Comparison of ENCODE assay signal across 8 cellular contexts in the genomic region with DNA sequence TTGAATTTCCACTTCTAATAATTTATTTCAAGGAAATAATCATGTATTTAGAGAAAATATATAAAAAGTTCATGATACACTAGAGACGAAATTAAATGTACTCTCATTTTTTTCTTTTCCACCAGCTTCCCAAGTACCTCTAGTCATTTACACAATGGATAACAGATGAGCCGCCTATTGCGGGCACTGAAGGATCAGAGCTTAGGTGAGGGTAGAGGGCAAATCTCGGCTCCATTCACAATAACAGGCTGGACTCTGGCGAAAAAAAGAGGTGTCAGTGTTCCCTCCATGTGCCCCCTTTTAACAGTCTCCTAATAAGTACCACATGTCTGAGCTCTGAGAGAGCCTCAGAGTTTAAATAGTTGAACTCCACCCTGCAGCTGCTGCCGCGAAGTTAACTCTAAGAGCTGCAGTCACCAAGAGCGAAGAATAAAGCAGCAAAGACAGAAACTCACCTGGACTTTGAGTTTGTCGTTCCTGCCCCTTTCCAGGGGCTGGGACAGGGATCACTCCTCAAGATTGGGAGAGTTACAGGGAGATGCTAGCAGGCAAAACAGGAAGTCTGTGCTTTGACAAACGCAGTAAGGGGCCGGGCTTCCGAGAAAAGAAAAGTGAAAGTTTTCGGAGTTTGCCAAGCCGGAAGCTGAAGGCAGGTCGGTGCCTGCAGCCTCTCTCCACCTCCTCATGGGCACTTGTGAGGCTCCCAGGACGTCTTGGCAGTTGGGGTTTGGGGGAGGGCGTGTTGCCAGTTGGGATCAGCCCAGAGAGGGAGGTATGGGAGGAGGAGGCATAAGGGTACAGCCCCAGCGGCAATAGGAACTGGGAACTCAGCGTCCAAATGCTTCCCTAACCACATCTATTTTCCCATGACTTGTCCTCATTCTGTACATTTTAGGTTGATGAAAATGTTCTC. TPM values are rescaled to one million over a fixed set of nuclear protein-coding genes. Genes with fewer than 3 reads are reported as not detected.
DNase-seq lines count a peak whose midpoint lies in the region; ATAC-seq and TF ChIP-seq lines count a peak whose summit lies in the region.

A gene (minus strand): TSS at position 566 of the 913 bp plus-strand sequence. CDS start 3,057 bp downstream, outside the sequence.

- DNase-seq in GF-D8 (lab: John Stamatoyannopoulos, UW): peak; percentile 63
- DNase-seq in H7: peak; percentile 30
- peak; percentile 95 for DNase-seq in MG63
- peak; percentile 49 for DNase-seq in WTC11 (ENCODE audit: low spot score)
- DNase-seq in caudate nucleus (lab: John Stamatoyannopoulos, UW): peak in 51 of 61 donors; percentile 6 to 71 (median 33)
- DNase-seq in islet precursor cell: peak; percentile 82
- peak; percentile 70 to 73 (median 73) for DNase-seq in stimulated activated CD4-positive, alpha-beta T cell treated with anti-CD3 and anti-CD28 coated beads, Interleukin-12 subunit alpha, Interleukin-12 subunit beta, amount 100 ng/mL, for 48 hours (ENCODE audit: low read depth in 2 of 3, low spot score in 1 of 3)
- no peak for DNase-seq in NCI-H526 (lab: John Stamatoyannopoulos, UW)

- no peaks in the 10 kb centered on the region for H3K36me3 Mint-ChIP-seq in WTC11

- H3K27ac ChIP-seq in caudate nucleus (ENCODE audit: low read depth, low read length): peak within 1 kb of the TSS; percentile 71

- peaks cover 14% of the 10 kb centered on the region for H3K4me1 Mint-ChIP-seq in WTC11

- POLR2A ChIA-PET in WTC11 (lab: Charles Lee): no interaction called here

- TF ChIP-seq CTCF in WTC11 (IDR thresholded peaks at IDR 0.05): no peak

- CTCF ChIA-PET in WTC11 (lab: Charles Lee): interaction anchor here (1.0 to 1.8 kb wide), 2 partner anchors 60 to 152 kb away, joined by 5 to 7 read pairs; a partner anchor contains a TSS

- H3K4me3 ChIP-seq in H7 (ENCODE audit: insufficient read depth, low read depth, low read length) (peak within 1 kb of the TSS; percentile 28), MG63 (peak within 1 kb of the TSS; percentile 65)

- ATAC-seq in WTC11: peak; percentile 92

- peak within 1 kb of the TSS; percentile 71 for H3K4me3 Mint-ChIP-seq in WTC11

- H3K27ac Mint-ChIP-seq in WTC11: peak within 1 kb of the TSS; percentile 91

- H3K9me3 ChIP-seq in MG63: no peaks in the 10 kb centered on the region

- no peaks in the 10 kb centered on the region for H3K9me3 Mint-ChIP-seq in WTC11

- H3K36me3 ChIP-seq in H7 (replicated peaks; ENCODE audit: control insufficient read depth, insufficient read depth, low read length): no peaks in the 10 kb centered on the region
- H3K36me3 ChIP-seq in MG63: peaks cover 9% of the 10 kb centered on the region

- no peaks in the 10 kb centered on the region for H3K27me3 Mint-ChIP-seq in WTC11 (ENCODE audit: low read depth)

- no peaks in the 10 kb centered on the region for H3K27me3 ChIP-seq in H7 (ENCODE audit: control insufficient read depth, insufficient read depth, low read length)
- no peaks in the 10 kb centered on the region for H3K27me3 ChIP-seq in MG63

TF ChIP-seq in WTC11, 78 proteins besides CTCF, POLR2A, EP300 and RAD21:
- TF ChIP-seq GTF2I (CRISPR knock-in tag; conservative IDR thresholded peaks at IDR 0.05): no peak
- TF ChIP-seq ETV6 (CRISPR knock-in tag; IDR thresholded peaks at IDR 0.05): peak; percentile 77; the same call in 1 of the 2 replicates
- 0 out of 2 replicates have a peak, but pooled peaks have one; percentile 30 for TF ChIP-seq FOXK1 (CRISPR knock-in tag; IDR thresholded peaks at IDR 0.05)
- peak; percentile 33; the same call in 1 of the 2 replicates for TF ChIP-seq GABPB1 (CRISPR knock-in tag; IDR thresholded peaks at IDR 0.05)
- TF ChIP-seq CBFB (CRISPR knock-in tag; IDR thresholded peaks at IDR 0.05; ENCODE audit: low read depth): no peak
- TF ChIP-seq, protein P1, sequence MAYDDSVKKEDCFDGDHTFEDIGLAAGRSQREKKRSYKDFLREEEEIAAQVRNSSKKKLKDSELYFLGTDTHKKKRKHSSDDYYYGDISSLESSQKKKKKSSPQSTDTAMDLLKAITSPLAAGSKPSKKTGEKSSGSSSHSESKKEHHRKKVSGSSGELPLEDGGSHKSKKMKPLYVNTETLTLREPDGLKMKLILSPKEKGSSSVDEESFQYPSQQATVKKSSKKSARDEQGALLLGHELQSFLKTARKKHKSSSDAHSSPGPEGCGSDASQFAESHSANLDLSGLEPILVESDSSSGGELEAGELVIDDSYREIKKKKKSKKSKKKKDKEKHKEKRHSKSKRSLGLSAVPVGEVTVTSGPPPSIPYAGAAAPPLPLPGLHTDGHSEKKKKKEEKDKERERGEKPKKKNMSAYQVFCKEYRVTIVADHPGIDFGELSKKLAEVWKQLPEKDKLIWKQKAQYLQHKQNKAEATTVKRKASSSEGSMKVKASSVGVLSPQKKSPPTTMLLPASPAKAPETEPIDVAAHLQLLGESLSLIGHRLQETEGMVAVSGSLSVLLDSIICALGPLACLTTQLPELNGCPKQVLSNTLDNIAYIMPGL (CRISPR knock-in tag; IDR thresholded peaks at IDR 0.05): no peak

RNA-seq across cellular contexts. Expression of the gene that starts here (rescaled TPM):
- 1.8 and 2.2 TPM in 2 replicates for total RNA-seq in H7 (2014; rRNA removed; shearing (Covaris generic))
- total RNA-seq in MG63 (2014; rRNA removed; shearing (Covaris generic); ENCODE audit: low replicate concordance): 7.2 and 12.7 TPM in 2 replicates
- 4.2 to 5.7 TPM (median 4.9 TPM) in 3 replicates for total RNA-seq in WTC11 (2021)

Comparison
In these comparisons a context has a peak if more than half of its experiments do, and no peak if none do; other contexts are left out.
1. DNase-seq: peak in GF-D8 (single experiment), H7 (single experiment), MG63 (single experiment), WTC11 (single experiment), caudate nucleus (51 of 61), islet precursor cell (single experiment) and stimulated activated CD4-positive, alpha-beta T cell treated with anti-CD3 and anti-CD28 coated beads, Interleukin-12 subunit alpha, Interleukin-12 subunit beta, amount 100 ng/mL, for 48 hours (3 of 3); none in NCI-H526 (0 of 2).